In the genomic region with DNA sequence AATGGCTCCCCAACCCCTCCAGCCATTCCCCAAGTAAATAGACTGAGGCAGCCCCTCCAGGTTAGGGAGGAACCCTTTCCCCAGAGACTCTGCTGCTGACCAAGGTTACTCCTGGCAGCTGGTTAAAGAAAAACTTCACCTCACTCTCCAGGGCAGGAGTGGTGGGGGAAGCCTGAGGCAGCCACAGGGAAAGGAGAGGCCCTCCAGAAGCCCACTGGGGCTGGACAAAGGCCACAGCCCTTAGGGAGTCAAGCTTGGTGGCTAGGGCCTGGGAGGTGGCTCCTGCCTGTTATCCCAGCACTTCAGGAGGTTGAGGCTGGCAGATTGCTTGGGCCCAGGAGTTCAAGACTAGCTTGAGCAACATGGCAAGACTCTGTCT, we compare ENCODE assay signal across 8 cellular contexts. TPM values are rescaled to one million over a fixed set of nuclear protein-coding genes. Genes with fewer than 3 reads are reported as not detected.
DNase-seq lines count a peak whose midpoint lies in the region; ATAC-seq, FAIRE-seq and TF ChIP-seq lines count a peak whose summit lies in the region.

No MANE protein-coding gene starts in this region.

- FAIRE-seq in GM19239 (lab: Jason Lieb, UNC) = no peak

- H3K4me1 ChIP-seq in mucosa of rectum (ENCODE audit: control insufficient read depth in 2 of 2, insufficient read depth in 2 of 2, low read length in 2 of 2) = peaks cover 44 to 45% of the 10 kb centered on the region in 2 donors
- H3K4me1 ChIP-seq in upper lobe of right lung = peaks cover 24% of the 10 kb centered on the region

- ATAC-seq in Right ventricle myocardium inferior (no peak), left cardiac atrium (no peak), upper lobe of right lung (no peak), GM18520 (IDR thresholded peaks at IDR 0.05; ENCODE audit: unreplicated experiment) (no peak)

- no peaks in the 10 kb centered on the region for H3K27me3 Mint-ChIP-seq in brain

- H3K4me3 ChIP-seq in mucosa of rectum (ENCODE audit: low read length in 2 of 2) (peak overlapping the region in 1 of 2 donors; percentile 95), upper lobe of right lung (no peak overlapping the region)

- H3K4me1 Mint-ChIP-seq in brain = peaks cover 30% of the 10 kb centered on the region

- H3K36me3 ChIP-seq in mucosa of rectum (ENCODE audit: control insufficient read depth in 2 of 2, insufficient read depth in 2 of 2, low read length in 2 of 2) = peaks cover 0 to 3% of the 10 kb centered on the region in 2 donors
- H3K36me3 ChIP-seq in upper lobe of right lung = no peaks in the 10 kb centered on the region

- peak overlapping the region; percentile 97 to 100 for H3K27ac ChIP-seq in mucosa of rectum (ENCODE audit: low read depth in 2 of 2, low read length in 2 of 2)
- peak overlapping the region; percentile 93 for H3K27ac ChIP-seq in upper lobe of right lung

- H3K27me3 ChIP-seq in mucosa of rectum (ENCODE audit: control insufficient read depth in 2 of 2, insufficient read depth in 2 of 2, low read length in 2 of 2) = no peaks in the 10 kb centered on the region
- H3K27me3 ChIP-seq in upper lobe of right lung = no peaks in the 10 kb centered on the region

- H3K9me3 Mint-ChIP-seq in brain = no peaks in the 10 kb centered on the region

- peak overlapping the region in 2 of 5 experiments; percentile 63 to 94 for H3K27ac Mint-ChIP-seq in brain

- no peaks in the 10 kb centered on the region for H3K36me3 Mint-ChIP-seq in brain

- H3K9me3 ChIP-seq in mucosa of rectum (ENCODE audit: control insufficient read depth in 2 of 2, low read length in 2 of 2) (no peaks in the 10 kb centered on the region), upper lobe of right lung (no peaks in the 10 kb centered on the region)

- H3K9ac ChIP-seq in mucosa of rectum (ENCODE audit: low read depth in 1 of 2, low read length in 2 of 2) = peak overlapping the region; percentile 74 to 80

- TF ChIP-seq CTCF in brain (conservative IDR thresholded peaks at IDR 0.05) = no peak
- no peak for TF ChIP-seq CTCF in upper lobe of right lung (IDR thresholded peaks at IDR 0.05)

- H3K4me3 Mint-ChIP-seq in brain = peak overlapping the region; percentile 56 to 93 (median 66)

- intact Hi-C loops in Right ventricle myocardium inferior (cut with DNase I) = no loop called here
- intact Hi-C loops in left cardiac atrium (cut with DNase I) = no loop called here
- intact Hi-C loops in upper lobe of right lung (cut with DNase I) = no loop called here

- DNase-seq in Right ventricle myocardium inferior (ENCODE audit: missing footprints) (peak; percentile 1), left cardiac atrium (no peak), upper lobe of right lung (no peak), COR-L47 (lab: John Stamatoyannopoulos, UW) (no peak), GM19239 (ENCODE audit: insufficient read length, low spot score) (no peak)

RNA-seq across cellular contexts. Expression of a gene that starts 0.9 kb away (rescaled TPM):
- 32.3 TPM for total RNA-seq in Right ventricle myocardium inferior
- 10 to 100 TPM; 21.8 to 24.8 TPM for total RNA-seq in left cardiac atrium
- polyA plus RNA-seq in brain (ENCODE audit: insufficient read depth, low read depth, low replicate concordance) = 11.5 TPM
- 26.5 TPM for total RNA-seq in upper lobe of right lung

RNA-seq across cellular contexts. Expression of a gene that starts 9.4 kb away (rescaled TPM):
- total RNA-seq in Right ventricle myocardium inferior (31.5 TPM), left cardiac atrium (10 to 100 TPM; 18.1 to 18.3 TPM), upper lobe of right lung (17.9 TPM)
- polyA plus RNA-seq in brain (ENCODE audit: insufficient read depth, low read depth, low replicate concordance) = 70.3 TPM

RNA-seq across cellular contexts. Expression of a gene that starts 10.4 kb away (rescaled TPM):
- total RNA-seq in Right ventricle myocardium inferior (13.8 TPM), left cardiac atrium (10 to 100 TPM; 22.0 to 22.1 TPM), upper lobe of right lung (55.9 TPM)
- 39.3 TPM for polyA plus RNA-seq in brain (ENCODE audit: insufficient read depth, low read depth, low replicate concordance)

RNA-seq across cellular contexts. Expression of a gene that starts 11.4 kb away (rescaled TPM):
- total RNA-seq in Right ventricle myocardium inferior = 677 TPM
- total RNA-seq in left cardiac atrium = 100 to 1,000 TPM; 586 to 682 TPM
- 1,543 TPM for polyA plus RNA-seq in brain (ENCODE audit: insufficient read depth, low read depth, low replicate concordance)
- 810 TPM for total RNA-seq in upper lobe of right lung

RNA-seq across cellular contexts. Expression of a gene that starts 17.0 kb away (rescaled TPM):
- total RNA-seq in Right ventricle myocardium inferior (79.8 TPM), left cardiac atrium (10 to 100 TPM; 49.1 to 68.3 TPM), upper lobe of right lung (37.1 TPM)
- 151 TPM for polyA plus RNA-seq in brain (ENCODE audit: insufficient read depth, low read depth, low replicate concordance)
